In genomic region chr5:133403741-133404364, GRCh38 we compare ENCODE assay signal across 18 cellular contexts.
DNase-seq lines count a peak whose midpoint lies in the region; TF ChIP-seq lines count a peak whose summit lies in the region.
"Had no signal": no experiment of that assay in that cellular context is flagged by ENCODE, and none has a peak within 500 bp of the region (broad histone marks: within the 10 kb centered on the region; RNA-seq: fewer than 3 reads in every experiment).

No MANE protein-coding gene starts in this region.

- peaks cover 5% of the 10 kb centered on the region for H3K4me1 Mint-ChIP-seq in activated CD4-positive, alpha-beta memory T cell treated with anti-CD3 and anti-CD28 coated beads for 36 hours (ENCODE audit: low read depth)
- H3K4me1 Mint-ChIP-seq in activated CD4-positive, alpha-beta memory T cell treated with anti-CD3 and anti-CD28 coated beads, Interleukin-2, amount 10 ng/mL, durations not matched to agents 7 days and 5 days, result peaks cover 5% of the 10 kb centered on the region
- H3K4me1 Mint-ChIP-seq: CD14-positive monocyte; CD4-positive, alpha-beta memory T cell had no signal

- no peaks in the 10 kb centered on the region for H3K27me3 Mint-ChIP-seq in activated CD4-positive, alpha-beta memory T cell treated with anti-CD3 and anti-CD28 coated beads for 36 hours
- no peaks in the 10 kb centered on the region for H3K27me3 Mint-ChIP-seq in activated CD4-positive, alpha-beta memory T cell treated with anti-CD3 and anti-CD28 coated beads, Interleukin-2, amount 10 ng/mL, durations not matched to agents 7 days and 5 days

- CTCF ChIA-PET in activated CD4-positive, alpha-beta memory T cell treated with anti-CD3 and anti-CD28 coated beads for 36 hours (lab: Charles Lee), result no interaction called here
- CTCF ChIA-PET in activated CD4-positive, alpha-beta memory T cell treated with anti-CD3 and anti-CD28 coated beads, Interleukin-2, amount 10 ng/mL, durations not matched to agents 7 days and 5 days (lab: Charles Lee), result no interaction called here

- H3K27ac Mint-ChIP-seq in activated CD4-positive, alpha-beta memory T cell treated with anti-CD3 and anti-CD28 coated beads for 36 hours, result no peak overlapping the region
- H3K27ac Mint-ChIP-seq in activated CD4-positive, alpha-beta memory T cell treated with anti-CD3 and anti-CD28 coated beads, Interleukin-2, amount 10 ng/mL, durations not matched to agents 7 days and 5 days, result no peak overlapping the region
- H3K27ac Mint-ChIP-seq: CD14-positive monocyte; CD4-positive, alpha-beta memory T cell; GM23338 had no signal

- no peak overlapping the region for H3K27ac ChIP-seq in coronary artery
- H3K27ac ChIP-seq: 22Rv1, A549, BLaER1 had no signal

- POLR2A ChIA-PET in activated CD4-positive, alpha-beta memory T cell treated with anti-CD3 and anti-CD28 coated beads for 36 hours (lab: Charles Lee), result no interaction called here
- POLR2A ChIA-PET in activated CD4-positive, alpha-beta memory T cell treated with anti-CD3 and anti-CD28 coated beads, Interleukin-2, amount 10 ng/mL, durations not matched to agents 7 days and 5 days (lab: Charles Lee), result no interaction called here

- peak; percentile 1 for DNase-seq in activated CD4-positive, alpha-beta memory T cell treated with anti-CD3 and anti-CD28 coated beads for 36 hours
- no peak for DNase-seq in activated CD4-positive, alpha-beta memory T cell treated with anti-CD3 and anti-CD28 coated beads, Interleukin-2, amount 10 ng/mL, durations not matched to agents 7 days and 5 days
- DNase-seq in coronary artery (ENCODE audit: low spot score) (peak; percentile 33), mesenteric fat pad (ENCODE audit: low spot score) (peak; percentile 73), NCI-H187 (lab: John Stamatoyannopoulos, UW) (no peak)
- DNase-seq in stimulated activated CD8-positive, alpha-beta memory T cell treated with anti-CD3 and anti-CD28 coated beads, Interleukin-4, amount 100 ng/mL, for 48 hours, result peak; percentile 16
- no peak for DNase-seq in central memory CD4-positive, alpha-beta T cell
- DNase-seq in activated CD4-positive, alpha-beta T cell treated with anti-CD3 and anti-CD28 coated beads, Interleukin-2, amount 50 U/mL, for 4 hours, result no peak
- DNase-seq: AML-193; CD4-positive, alpha-beta memory T cell; DMS153; DMS79; GDM1 had no signal

- intact Hi-C loops in activated CD4-positive, alpha-beta memory T cell treated with anti-CD3 and anti-CD28 coated beads for 36 hours (cut with micrococcal nuclease), result no loop called here

- H3K4me3 ChIP-seq in coronary artery, result no peak overlapping the region
- H3K4me3 ChIP-seq: A549, BLaER1, GM23338 had no signal

- no peaks in the 10 kb centered on the region for H3K9me3 Mint-ChIP-seq in activated CD4-positive, alpha-beta memory T cell treated with anti-CD3 and anti-CD28 coated beads for 36 hours
- no peaks in the 10 kb centered on the region for H3K9me3 Mint-ChIP-seq in activated CD4-positive, alpha-beta memory T cell treated with anti-CD3 and anti-CD28 coated beads, Interleukin-2, amount 10 ng/mL, durations not matched to agents 7 days and 5 days
- H3K9me3 Mint-ChIP-seq: CD4-positive, alpha-beta memory T cell; GM23338 had no signal

- no peaks in the 10 kb centered on the region for H3K36me3 Mint-ChIP-seq in activated CD4-positive, alpha-beta memory T cell treated with anti-CD3 and anti-CD28 coated beads for 36 hours
- no peaks in the 10 kb centered on the region for H3K36me3 Mint-ChIP-seq in activated CD4-positive, alpha-beta memory T cell treated with anti-CD3 and anti-CD28 coated beads, Interleukin-2, amount 10 ng/mL, durations not matched to agents 7 days and 5 days (ENCODE audit: low read depth)
- H3K36me3 Mint-ChIP-seq: CD14-positive monocyte; CD4-positive, alpha-beta memory T cell had no signal

- TF ChIP-seq CTCF in coronary artery (IDR thresholded peaks at IDR 0.05), result no peak

- H3K4me3 Mint-ChIP-seq in activated CD4-positive, alpha-beta memory T cell treated with anti-CD3 and anti-CD28 coated beads for 36 hours, result no peak overlapping the region
- no peak overlapping the region for H3K4me3 Mint-ChIP-seq in activated CD4-positive, alpha-beta memory T cell treated with anti-CD3 and anti-CD28 coated beads, Interleukin-2, amount 10 ng/mL, durations not matched to agents 7 days and 5 days
- H3K4me3 Mint-ChIP-seq: CD14-positive monocyte; CD4-positive, alpha-beta memory T cell; GM23338 had no signal

Comparison
In these comparisons a context has a peak if more than half of its experiments do, and no peak if none do; other contexts are left out.
1. DNase-seq: peak in activated CD4-positive, alpha-beta memory T cell treated with anti-CD3 and anti-CD28 coated beads for 36 hours (single experiment), coronary artery (single experiment), mesenteric fat pad (single experiment) and stimulated activated CD8-positive, alpha-beta memory T cell treated with anti-CD3 and anti-CD28 coated beads, Interleukin-4, amount 100 ng/mL, for 48 hours (single experiment); none in activated CD4-positive, alpha-beta memory T cell treated with anti-CD3 and anti-CD28 coated beads, Interleukin-2, amount 10 ng/mL, durations not matched to agents 7 days and 5 days (single experiment), central memory CD4-positive, alpha-beta T cell (single experiment), activated CD4-positive, alpha-beta T cell treated with anti-CD3 and anti-CD28 coated beads, Interleukin-2, amount 50 U/mL, for 4 hours (0 of 2) and NCI-H187 (0 of 2).